In the genomic region with DNA sequence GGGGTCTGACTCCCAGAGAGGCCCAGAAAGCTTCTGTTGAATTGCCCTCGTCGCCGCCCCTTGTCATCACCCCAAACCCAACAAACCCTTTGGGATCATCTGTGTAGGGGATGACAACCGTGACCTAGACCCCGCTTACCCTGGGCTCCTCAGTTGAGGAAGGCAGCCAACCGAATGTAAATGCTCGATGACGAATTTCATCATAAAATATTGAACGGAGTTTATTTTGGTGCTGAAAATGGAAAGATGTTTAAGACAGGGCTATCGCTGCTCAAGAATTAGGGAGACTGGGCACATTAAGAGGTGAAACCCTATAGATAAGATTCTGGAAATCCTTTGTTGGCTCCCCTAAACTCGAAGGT, we compare ENCODE assay signal across 8 cellular contexts. TPM values are rescaled to one million over a fixed set of nuclear protein-coding genes. Genes with fewer than 3 reads are reported as not detected.
A peak's percentile ranks its signal among the peaks of the same experiment; 100 is the strongest.
DNase-seq lines count a peak whose midpoint lies in the region; ATAC-seq, FAIRE-seq and TF ChIP-seq lines count a peak whose summit lies in the region.

No MANE protein-coding gene starts in this region.

- H3K4me1 Mint-ChIP-seq in CD4-positive, CD25-positive, alpha-beta regulatory T cell = peaks cover 17 to 43% (median 30%) of the 10 kb centered on the region in 4 donors

- no peaks in the 10 kb centered on the region for H4K20me1 ChIP-seq in endothelial cell of umbilical vein (replicated peaks; ENCODE audit: control insufficient read depth, extremely low read depth, insufficient read depth, low read length)

- BruUV-seq in endothelial cell of umbilical vein (replicated peaks; lab: Mats Ljungman, UMichigan) = TSS peak; percentile 79

- H3K4me3 ChIP-seq in CD4-positive, CD25-positive, alpha-beta regulatory T cell (ENCODE audit: low read depth, low read length) = peak overlapping the region; percentile 94
- peak overlapping the region; percentile 91 for H3K4me3 ChIP-seq in NT2/D1 (ENCODE audit: insufficient read length, low read depth)
- H3K4me3 ChIP-seq in endothelial cell of umbilical vein (replicated peaks in 1 of 3; ENCODE audit: insufficient read depth in 1 of 3, low read depth in 1 of 3, low read length in 3 of 3) = peak overlapping the region; percentile 93 to 100 (median 100)
- peak overlapping the region; percentile 99 for H3K4me3 ChIP-seq in neuron (ENCODE audit: low read length)

- no peak for DNase-seq in CD4-positive, CD25-positive, alpha-beta regulatory T cell
- no peak for DNase-seq in NT2/D1 (ENCODE audit: low read depth, low spot score)
- no peak for DNase-seq in endothelial cell of umbilical vein (ENCODE audit: low read depth, low spot score)
- DNase-seq in SK-N-DZ (ENCODE audit: low spot score) = no peak
- DNase-seq in Ammon's horn (ENCODE audit: low spot score) = no peak
- no peak for DNase-seq in NCI-H510A (lab: John Stamatoyannopoulos, UW)

- POLR2A ChIA-PET in endothelial cell of umbilical vein (lab: Charles Lee) = interaction anchor here (1.1 to 1.3 kb wide), 2 partner anchors 44 to 98 kb away, joined by 3 read pairs; a partner anchor contains a TSS

- H3K9me1 ChIP-seq in endothelial cell of umbilical vein (replicated peaks; ENCODE audit: control insufficient read depth, extremely low read depth, insufficient read depth, low read length) = no peaks in the 10 kb centered on the region

- H3K4me2 ChIP-seq in endothelial cell of umbilical vein (ENCODE audit: insufficient read depth, low read length) = peak overlapping the region; percentile 100

- H3K9ac ChIP-seq in NT2/D1 (ENCODE audit: insufficient read length, low read depth) (peak overlapping the region; percentile 92), endothelial cell of umbilical vein (replicated peaks; ENCODE audit: extremely low read depth, insufficient read depth, low read length) (peak overlapping the region; percentile 98)

- FAIRE-seq in endothelial cell of umbilical vein (lab: Jason Lieb, UNC) = no peak

- no peak for TF ChIP-seq CTCF in endothelial cell of umbilical vein (IDR thresholded peaks at IDR 0.05; ENCODE audit: extremely low read depth in 1 of 2, insufficient read depth in 1 of 2, low read depth in 1 of 2, low read length in 2 of 2)

- intact Hi-C loops in endothelial cell of umbilical vein (cut with micrococcal nuclease) = loop anchor here (1.0 to 2.0 kb wide), 4 partner anchors 39 to 226 kb away; a partner anchor contains a TSS

- CTCF ChIA-PET in endothelial cell of umbilical vein (lab: Charles Lee) = interaction anchor here (1.0 kb wide), 1 partner anchor 50 kb away, joined by 3 read pairs; no protein-coding TSS in a partner anchor

- no peak for TF ChIP-seq POLR2A in endothelial cell of umbilical vein (IDR thresholded peaks at IDR 0.05; ENCODE audit: low read depth, low read length)

- H2AFZ ChIP-seq in endothelial cell of umbilical vein (ENCODE audit: low read depth, low read length) (peak overlapping the region; percentile 97), neuron (ENCODE audit: low read depth, low read length) (peak overlapping the region; percentile 77)

- peak overlapping the region; percentile 95 to 98 (median 96) for H3K4me3 Mint-ChIP-seq in CD4-positive, CD25-positive, alpha-beta regulatory T cell

- dilution Hi-C loops in endothelial cell of umbilical vein (cut with MboI; ENCODE audit: extremely low pct_ligation_motif_present, low sequenced_read_pairs) = no loop called here

- H3K27me3 Mint-ChIP-seq in CD4-positive, CD25-positive, alpha-beta regulatory T cell = peaks cover 10% of the 10 kb centered on the region

- no peaks in the 10 kb centered on the region for H3K27me3 ChIP-seq in CD4-positive, CD25-positive, alpha-beta regulatory T cell (ENCODE audit: control insufficient read depth, insufficient read depth, low read length)
- H3K27me3 ChIP-seq in NT2/D1 (ENCODE audit: insufficient read depth, insufficient read length) = no peaks in the 10 kb centered on the region
- H3K27me3 ChIP-seq in endothelial cell of umbilical vein (ENCODE audit: control insufficient read depth in 2 of 2, insufficient read depth in 2 of 2, low read length in 2 of 2) = peaks cover 5 to 6% of the 10 kb centered on the region in 2 experiments
- H3K27me3 ChIP-seq in neuron (ENCODE audit: insufficient read depth, low read length) = no peaks in the 10 kb centered on the region

- H3K36me3 Mint-ChIP-seq in CD4-positive, CD25-positive, alpha-beta regulatory T cell = peaks cover 6% of the 10 kb centered on the region

- H3K36me3 ChIP-seq in CD4-positive, CD25-positive, alpha-beta regulatory T cell (ENCODE audit: control insufficient read depth, insufficient read depth, low read length) = peaks cover 5% of the 10 kb centered on the region
- H3K36me3 ChIP-seq in NT2/D1 (ENCODE audit: insufficient read depth, insufficient read length, low read length) = peaks cover 12% of the 10 kb centered on the region
- H3K36me3 ChIP-seq in endothelial cell of umbilical vein (ENCODE audit: control insufficient read depth in 2 of 2, extremely low read depth in 1 of 2, insufficient read depth in 2 of 2, low read length in 2 of 2) = peaks cover 0 to under 1% of the 10 kb centered on the region in 2 experiments
- peaks cover 14% of the 10 kb centered on the region for H3K36me3 ChIP-seq in neuron (ENCODE audit: insufficient read depth, low read length)

- H3K27ac Mint-ChIP-seq in CD4-positive, CD25-positive, alpha-beta regulatory T cell = peak overlapping the region; percentile 93 to 98 (median 97)

- no peaks in the 10 kb centered on the region for H3K9me3 Mint-ChIP-seq in CD4-positive, CD25-positive, alpha-beta regulatory T cell

- peaks cover 28% of the 10 kb centered on the region for H3K4me1 ChIP-seq in CD4-positive, CD25-positive, alpha-beta regulatory T cell (ENCODE audit: control insufficient read depth, insufficient read depth, low read length, poor library complexity, severe bottlenecking)
- no peaks in the 10 kb centered on the region for H3K4me1 ChIP-seq in NT2/D1 (ENCODE audit: insufficient read depth, insufficient read length)
- peaks cover 18% of the 10 kb centered on the region for H3K4me1 ChIP-seq in endothelial cell of umbilical vein (ENCODE audit: control insufficient read depth, extremely low read depth, insufficient read depth, low read length)
- peaks cover 34% of the 10 kb centered on the region for H3K4me1 ChIP-seq in neuron (ENCODE audit: insufficient read depth, low read length)

- ATAC-seq in CD4-positive, CD25-positive, alpha-beta regulatory T cell (ENCODE audit: low read depth in 2 of 2) = peak in 1 of 2 donors; percentile 2
- peak; percentile 10 for ATAC-seq in GM21576 (IDR thresholded peaks at IDR 0.05; ENCODE audit: unreplicated experiment)

- peaks cover 22% of the 10 kb centered on the region for H3K79me2 ChIP-seq in endothelial cell of umbilical vein (ENCODE audit: control insufficient read depth, insufficient read depth, low read length)

- peak overlapping the region; percentile 93 for H3K27ac ChIP-seq in CD4-positive, CD25-positive, alpha-beta regulatory T cell (ENCODE audit: insufficient read depth, low read length, poor library complexity, severe bottlenecking)
- peak overlapping the region; percentile 77 for H3K27ac ChIP-seq in endothelial cell of umbilical vein (ENCODE audit: insufficient read depth, low read depth, low read length)

- H3K9me3 ChIP-seq in CD4-positive, CD25-positive, alpha-beta regulatory T cell (ENCODE audit: control insufficient read depth in 2 of 2, low read length in 2 of 2) = no peaks in the 10 kb centered on the region
- H3K9me3 ChIP-seq in NT2/D1 (ENCODE audit: insufficient read depth, low read length) (no peaks in the 10 kb centered on the region), endothelial cell of umbilical vein (replicated peaks; ENCODE audit: control insufficient read depth, insufficient read depth, low read length) (no peaks in the 10 kb centered on the region), neuron (ENCODE audit: low read length) (no peaks in the 10 kb centered on the region)

RNA-seq across cellular contexts. Expression of a gene that starts 0.5 kb away (rescaled TPM):
- 43.4 TPM for total RNA-seq in CD4-positive, CD25-positive, alpha-beta regulatory T cell
- polyA plus RNA-seq in CD4-positive, CD25-positive, alpha-beta regulatory T cell = 10 to 100 TPM; 76.3 to 98.3 (median 87.2) TPM
- total RNA-seq in endothelial cell of umbilical vein = 67.3 and 71.4 TPM in 2 replicates
- polyA plus RNA-seq in endothelial cell of umbilical vein = 21.6 and 28.6 TPM in 2 replicates
- 41.3 and 58.2 TPM in 2 replicates for polyA plus RNA-seq in endothelial cell of umbilical vein (2011; cell fraction: cytosol; rRNA removed)
- polyA plus RNA-seq in endothelial cell of umbilical vein (2011; cell fraction: nucleus; rRNA removed) = 40.7 and 52.2 TPM in 2 replicates
- 53.7 and 83.5 TPM in 2 replicates for polyA plus RNA-seq in endothelial cell of umbilical vein (2012)
- 17.3 and 22.7 TPM in 2 replicates for polyA minus RNA-seq in endothelial cell of umbilical vein
- polyA minus RNA-seq in endothelial cell of umbilical vein (2011; cell fraction: cytosol; rRNA and poly(A)+ RNA removed) = 15.1 TPM
- polyA minus RNA-seq in endothelial cell of umbilical vein (2011; cell fraction: nucleus; rRNA and poly(A)+ RNA removed) = 25.5 and 30.8 TPM in 2 replicates
- polyA plus RNA-seq in SK-N-DZ (2014; cell fraction: cytosol; rRNA removed) = 57.7 and 92.7 TPM in 2 replicates
- polyA plus RNA-seq in SK-N-DZ (2014; cell fraction: nucleus; rRNA removed) = 48.9 and 68.3 TPM in 2 replicates

RNA-seq across cellular contexts. Expression of a gene that starts 44.2 kb away (rescaled TPM):
- 137 TPM for total RNA-seq in CD4-positive, CD25-positive, alpha-beta regulatory T cell
- polyA plus RNA-seq in CD4-positive, CD25-positive, alpha-beta regulatory T cell = 100 to 1,000 TPM; 187 to 218 (median 191) TPM
- total RNA-seq in endothelial cell of umbilical vein = 228 and 240 TPM in 2 replicates
- 274 and 297 TPM in 2 replicates for polyA plus RNA-seq in endothelial cell of umbilical vein
- 258 and 315 TPM in 2 replicates for polyA plus RNA-seq in endothelial cell of umbilical vein (2011; cell fraction: cytosol; rRNA removed)
- 142 and 181 TPM in 2 replicates for polyA plus RNA-seq in endothelial cell of umbilical vein (2011; cell fraction: nucleus; rRNA removed)
- polyA plus RNA-seq in endothelial cell of umbilical vein (2012) = 139 and 245 TPM in 2 replicates
- polyA minus RNA-seq in endothelial cell of umbilical vein = 190 and 204 TPM in 2 replicates
- polyA minus RNA-seq in endothelial cell of umbilical vein (2011; cell fraction: cytosol; rRNA and poly(A)+ RNA removed) = 83.9 TPM
- 56.6 and 86.0 TPM in 2 replicates for polyA minus RNA-seq in endothelial cell of umbilical vein (2011; cell fraction: nucleus; rRNA and poly(A)+ RNA removed)
- polyA plus RNA-seq in SK-N-DZ (2014; cell fraction: cytosol; rRNA removed) = 200 and 225 TPM in 2 replicates
- 116 and 148 TPM in 2 replicates for polyA plus RNA-seq in SK-N-DZ (2014; cell fraction: nucleus; rRNA removed)

RNA-seq across cellular contexts. Expression of a gene that starts 48.4 kb away (rescaled TPM):
- 0.27 TPM for total RNA-seq in CD4-positive, CD25-positive, alpha-beta regulatory T cell
- 1 to 10 TPM in 1 of 4 donors, under 1 TPM in 2, not detected in 1; 0.66 to 1.0 (median 0.91) TPM for polyA plus RNA-seq in CD4-positive, CD25-positive, alpha-beta regulatory T cell
- 2.3 and 3.0 TPM in 2 replicates for total RNA-seq in endothelial cell of umbilical vein
- polyA plus RNA-seq in endothelial cell of umbilical vein = 1.1 TPM in 2 replicates
- polyA plus RNA-seq in endothelial cell of umbilical vein (2011; cell fraction: cytosol; rRNA removed) = 1.4 and 1.5 TPM in 2 replicates
- 0.83 and 1.3 TPM in 2 replicates for polyA plus RNA-seq in endothelial cell of umbilical vein (2011; cell fraction: nucleus; rRNA removed)
- 1.6 and 1.7 TPM in 2 replicates for polyA plus RNA-seq in endothelial cell of umbilical vein (2012)
- polyA minus RNA-seq in endothelial cell of umbilical vein = 11.2 and 37.0 TPM in 2 replicates
- polyA minus RNA-seq in endothelial cell of umbilical vein (2011; cell fraction: cytosol; rRNA and poly(A)+ RNA removed) = not detected
- polyA minus RNA-seq in endothelial cell of umbilical vein (2011; cell fraction: nucleus; rRNA and poly(A)+ RNA removed) = 9.7 and 32.0 TPM in 2 replicates
- polyA plus RNA-seq in SK-N-DZ (2014; cell fraction: cytosol; rRNA removed) = 2.7 and 7.0 TPM in 2 replicates
- 2.2 and 5.7 TPM in 2 replicates for polyA plus RNA-seq in SK-N-DZ (2014; cell fraction: nucleus; rRNA removed)
